ENCODE assay signal across 1 cellular context in genomic region chr3:12444582-12445468, GRCh38.
TF ChIP-seq lines count a peak whose summit lies in the region.

No MANE protein-coding gene starts in this region.

TF ChIP-seq in HepG2, 621 proteins besides CTCF, POLR2A, EP300 and RAD21 (continues in another document):
- TF ChIP-seq GRHL1 (CRISPR knock-in tag; conservative IDR thresholded peaks at IDR 0.05) = no peak
- TF ChIP-seq ZFX (CRISPR knock-in tag; IDR thresholded peaks at IDR 0.05; ENCODE audit: low read depth) = peak; percentile 72
- TF ChIP-seq CSRNP2 (CRISPR knock-in tag; conservative IDR thresholded peaks at IDR 0.05; ENCODE audit: low read depth) = no peak
- TF ChIP-seq REXO4 (CRISPR knock-in tag; IDR thresholded peaks at IDR 0.05; ENCODE audit: borderline replicate concordance) = no peak
- TF ChIP-seq NRL (CRISPR knock-in tag; IDR thresholded peaks at IDR 0.05; ENCODE audit: borderline replicate concordance) = no peak; the same call in 1 of the 2 replicates
- TF ChIP-seq MTA1 (CRISPR knock-in tag; IDR thresholded peaks at IDR 0.05; ENCODE audit: borderline replicate concordance) = peak; percentile 77; the same call in 1 of the 2 replicates
- TF ChIP-seq KAT7 (CRISPR knock-in tag; IDR thresholded peaks at IDR 0.05; ENCODE audit: borderline replicate concordance) = no peak
- TF ChIP-seq ZNF549 (CRISPR knock-in tag; IDR thresholded peaks at IDR 0.05) = peak; percentile 71; the same call in 1 of the 2 replicates
- TF ChIP-seq NAIF1 (CRISPR knock-in tag; IDR thresholded peaks at IDR 0.05; ENCODE audit: borderline replicate concordance) = peak; percentile 65; the same call in 1 of the 2 replicates
- peak; percentile 79 for TF ChIP-seq PATZ1 (CRISPR knock-in tag; IDR thresholded peaks at IDR 0.05)
- peak; percentile 50 for TF ChIP-seq ZMYM3 (CRISPR knock-in tag; IDR thresholded peaks at IDR 0.05)
- no peak for TF ChIP-seq HMGA1 (CRISPR knock-in tag; conservative IDR thresholded peaks at IDR 0.05)
- 0 out of 2 replicates have a peak, but pooled peaks have one; percentile 32 for TF ChIP-seq ZNF350 (CRISPR knock-in tag; IDR thresholded peaks at IDR 0.05; ENCODE audit: borderline replicate concordance, low read depth)
- TF ChIP-seq CBFB (CRISPR knock-in tag; IDR thresholded peaks at IDR 0.05) = peak; percentile 13; the same call in 1 of the 2 replicates
- TF ChIP-seq AKNA (CRISPR knock-in tag; IDR thresholded peaks at IDR 0.05; ENCODE audit: borderline replicate concordance) = no peak
- no peak for TF ChIP-seq GPN1 (CRISPR knock-in tag; IDR thresholded peaks at IDR 0.05; ENCODE audit: borderline replicate concordance)
- peak; percentile 23; the same call in 1 of the 2 replicates for TF ChIP-seq MAX (IDR thresholded peaks at IDR 0.05)
- TF ChIP-seq FOXP4 (CRISPR knock-in tag; IDR thresholded peaks at IDR 0.05) = peak; percentile 58
- TF ChIP-seq TBX2 (CRISPR knock-in tag; IDR thresholded peaks at IDR 0.05; ENCODE audit: borderline replicate concordance) = peak; percentile 17; the same call in 1 of the 2 replicates
- no peak for TF ChIP-seq HMG20A (CRISPR knock-in tag; IDR thresholded peaks at IDR 0.05; ENCODE audit: borderline replicate concordance)
- 0 out of 2 replicates have a peak, but pooled peaks have one; percentile 14 for TF ChIP-seq ZFP37 (CRISPR knock-in tag; IDR thresholded peaks at IDR 0.05; ENCODE audit: borderline replicate concordance)
- no peak for TF ChIP-seq FOXM1 (CRISPR knock-in tag; IDR thresholded peaks at IDR 0.05)
- TF ChIP-seq ZNF547 (CRISPR knock-in tag; IDR thresholded peaks at IDR 0.05) = no peak; the same call in 1 of the 2 replicates
- TF ChIP-seq PAXIP1 (CRISPR knock-in tag; conservative IDR thresholded peaks at IDR 0.05) = peak; percentile 92
- TF ChIP-seq HOXA3 (CRISPR knock-in tag; IDR thresholded peaks at IDR 0.05) = peak; percentile 48; the same call in 1 of the 2 replicates
- TF ChIP-seq NR3C1 (CRISPR knock-in tag; IDR thresholded peaks at IDR 0.05) = no peak
- peak; percentile 79; the same call in 1 of the 2 replicates for TF ChIP-seq GLI4 (CRISPR knock-in tag; IDR thresholded peaks at IDR 0.05; ENCODE audit: borderline replicate concordance)
- no peak for TF ChIP-seq REL (CRISPR knock-in tag; conservative IDR thresholded peaks at IDR 0.05)
- peak; percentile 80 for TF ChIP-seq ZBTB38 (CRISPR knock-in tag; IDR thresholded peaks at IDR 0.05)
- TF ChIP-seq IKZF4 (CRISPR knock-in tag; IDR thresholded peaks at IDR 0.05; ENCODE audit: borderline replicate concordance, low read depth, not compliant biosample characterization) = peak; percentile 59
- no peak for TF ChIP-seq JUNB (CRISPR knock-in tag; IDR thresholded peaks at IDR 0.05; ENCODE audit: borderline replicate concordance)
- TF ChIP-seq MED13 (CRISPR knock-in tag; IDR thresholded peaks at IDR 0.05) = peak; percentile 64; the same call in 1 of the 2 replicates
- TF ChIP-seq NFKB2 (CRISPR knock-in tag; IDR thresholded peaks at IDR 0.05; ENCODE audit: borderline replicate concordance) = 0 out of 2 replicates have a peak, but pooled peaks have one; percentile 14
- no peak for TF ChIP-seq JUN (CRISPR knock-in tag; IDR thresholded peaks at IDR 0.05)
- peak; percentile 0; the same call in 1 of the 2 replicates for TF ChIP-seq ZNF710 (CRISPR knock-in tag; IDR thresholded peaks at IDR 0.05; ENCODE audit: borderline replicate concordance)
- no peak for TF ChIP-seq CREB1 (IDR thresholded peaks at IDR 0.05)
- peak; percentile 19; the same call in 1 of the 2 replicates for TF ChIP-seq CREB1 (CRISPR knock-in tag; IDR thresholded peaks at IDR 0.05)
- no peak for TF ChIP-seq REPIN1 (CRISPR knock-in tag; IDR thresholded peaks at IDR 0.05; ENCODE audit: borderline replicate concordance, low read depth)
- TF ChIP-seq ZFP91 (CRISPR knock-in tag; IDR thresholded peaks at IDR 0.05; ENCODE audit: borderline replicate concordance) = peak; percentile 80; the same call in 1 of the 2 replicates
